8 cellular contexts compared by ENCODE assay signal in genomic region chr19:52170304-52170703, GRCh38. TPM values are rescaled to one million over a fixed set of nuclear protein-coding genes. Genes with fewer than 3 reads are reported as not detected.
A peak's percentile ranks its signal among the peaks of the same experiment; 100 is the strongest.
DNase-seq lines count a peak whose midpoint lies in the region; ATAC-seq and TF ChIP-seq lines count a peak whose summit lies in the region.

No MANE protein-coding gene starts in this region.

- peaks cover 0 to 41% (median 33%) of the 10 kb centered on the region in 9 donors for H3K36me3 ChIP-seq in heart left ventricle
- H3K36me3 ChIP-seq in mucosa of descending colon (ENCODE audit: low read depth) = no peaks in the 10 kb centered on the region
- peaks cover 0 to 4% of the 10 kb centered on the region in 2 donors for H3K36me3 ChIP-seq in aorta (ENCODE audit: control insufficient read depth in 1 of 2, insufficient read depth in 2 of 2, low read length in 1 of 2)
- peaks cover 7% of the 10 kb centered on the region for H3K36me3 ChIP-seq in WERI-Rb-1

- ATAC-seq in heart left ventricle = peak in 2 of 4 donors; percentile 34 to 45
- ATAC-seq in mucosa of descending colon = peak; percentile 18
- ATAC-seq in aorta (ENCODE audit: low FRiP score) = peak; percentile 51

- no peak for TF ChIP-seq POLR2A in heart left ventricle (IDR thresholded peaks at IDR 0.05)

- intact Hi-C loops in heart left ventricle (cut with DNase I) (loop anchor here in 4 of 10 donors (2.0 to 5.0 kb wide), 3 partner anchors 18 to 33 kb away; partner anchors contain the start of gene ZNF616 (in 3 of the 4)), cardiac septum (cut with DNase I) (loop anchor here (5.0 kb wide), 1 partner anchor 33 kb away; the partner anchor contains the start of gene ZNF616), mucosa of descending colon (cut with DNase I, micrococcal nuclease) (no loop called here), aorta (cut with DNase I) (loop anchor here in 1 of 2 donors (2.0 kb wide), 1 partner anchor 30 kb away; no protein-coding TSS in a partner anchor)

- no peak for TF ChIP-seq CTCF in heart left ventricle (IDR thresholded peaks at IDR 0.05)
- TF ChIP-seq CTCF in mucosa of descending colon (IDR thresholded peaks at IDR 0.05) = no peak
- TF ChIP-seq CTCF in WERI-Rb-1 (IDR thresholded peaks at IDR 0.05; ENCODE audit: low read depth, low read length) = no peak

- H3K4me1 ChIP-seq in heart left ventricle (peaks cover 0 to 19% (median 11%) of the 10 kb centered on the region in 12 donors), mucosa of descending colon (ENCODE audit: low read depth) (peaks cover 9% of the 10 kb centered on the region), aorta (ENCODE audit: control insufficient read depth in 1 of 2, insufficient read depth in 2 of 2, low read length in 2 of 2) (no peaks in the 10 kb centered on the region)

- H3K27me3 ChIP-seq in heart left ventricle (no peaks in the 10 kb centered on the region), aorta (ENCODE audit: control insufficient read depth in 1 of 2, insufficient read depth in 2 of 2, low read length in 1 of 2) (no peaks in the 10 kb centered on the region), WERI-Rb-1 (ENCODE audit: insufficient read depth, low read depth, severe bottlenecking) (no peaks in the 10 kb centered on the region)

- H3K9me3 ChIP-seq in heart left ventricle = no peaks in the 10 kb centered on the region
- H3K9me3 ChIP-seq in mucosa of descending colon = no peaks in the 10 kb centered on the region
- H3K9me3 ChIP-seq in aorta (ENCODE audit: control insufficient read depth, low read length) = no peaks in the 10 kb centered on the region
- peaks cover 12% of the 10 kb centered on the region for H3K9me3 ChIP-seq in WERI-Rb-1 (ENCODE audit: severe bottlenecking)

- H3K27ac ChIP-seq in heart left ventricle = peak overlapping the region in 10 of 12 donors; percentile 45 to 92 (median 84)
- peak overlapping the region in 1 of 2 donors; percentile 89 for H3K27ac ChIP-seq in aorta (ENCODE audit: low read depth in 1 of 2, low read length in 2 of 2)
- H3K27ac ChIP-seq in WERI-Rb-1 = no peak overlapping the region

- DNase-seq in heart left ventricle (no peak), cardiac septum (ENCODE audit: low spot score) (no peak), cerebellar cortex (ENCODE audit: low spot score) (peak; percentile 20), mucosa of descending colon (peak in 1 of 3 donors; percentile 10), aorta (no peak), COLO829 (ENCODE audit: low spot score) (no peak), activated gamma-delta T cell (lab: John Stamatoyannopoulos, UW) (no peak), WERI-Rb-1 (no peak)

- H3K4me3 ChIP-seq in heart left ventricle = peak overlapping the region in 11 of 12 donors; percentile 62 to 94 (median 83)
- no peak overlapping the region for H3K4me3 ChIP-seq in mucosa of descending colon
- H3K4me3 ChIP-seq in aorta (ENCODE audit: low read length in 2 of 2) = peak overlapping the region; percentile 91 to 99
- H3K4me3 ChIP-seq in WERI-Rb-1 (ENCODE audit: low read depth, low read length) = no peak overlapping the region; the same call in 1 of the 2 replicates

- WGBS in heart left ventricle, 4 donors = 4 to 10% (median 8%) methylated on average over 5 of the region's 5 CpGs
- WGBS in aorta, 2 donors = 0 to 2% methylated on average over 5 of the region's 5 CpGs

RNA-seq across cellular contexts. Expression of gene ZNF836, which starts 1.1 kb away (rescaled TPM):
- 10 to 100 TPM in 2 of 9 donors, 1 to 10 TPM in 7; 4.1 to 11.0 (median 7.3) TPM for total RNA-seq in heart left ventricle
- 1 to 10 TPM; 3.0 to 4.7 TPM for polyA plus RNA-seq in heart left ventricle
- total RNA-seq in cardiac septum = 5.9 TPM
- 10 to 100 TPM in 2 of 3 donors, 1 to 10 TPM in 1; 9.1 to 16.6 (median 11.1) TPM for total RNA-seq in mucosa of descending colon
- 10 to 100 TPM; 15.4 to 20.3 TPM for total RNA-seq in aorta
- 1 to 10 TPM; 1.5 to 4.6 TPM for polyA plus RNA-seq in aorta

RNA-seq across cellular contexts. Expression of gene PPP2R1A, which starts 19.5 kb away (rescaled TPM):
- total RNA-seq in heart left ventricle = 100 to 1,000 TPM; 345 to 447 (median 370) TPM
- polyA plus RNA-seq in heart left ventricle = 100 to 1,000 TPM; 258 to 294 TPM
- 466 TPM for total RNA-seq in cardiac septum
- total RNA-seq in mucosa of descending colon = 100 to 1,000 TPM; 212 to 274 (median 273) TPM
- 100 to 1,000 TPM; 174 to 178 TPM for total RNA-seq in aorta
- polyA plus RNA-seq in aorta = 10 to 100 TPM; 50.2 to 92.2 TPM

RNA-seq across cellular contexts. Expression of gene ZNF616, which starts 30.6 kb away (rescaled TPM):
- total RNA-seq in heart left ventricle (10 to 100 TPM in 1 of 9 donors, 1 to 10 TPM in 8; 1.8 to 10.0 (median 6.7) TPM), cardiac septum (4.3 TPM), mucosa of descending colon (10 to 100 TPM in 2 of 3 donors, 1 to 10 TPM in 1; 5.5 to 13.4 (median 11.1) TPM), aorta (10 to 100 TPM in 1 of 2 donors, 1 to 10 TPM in 1; 8.1 to 11.0 TPM)
- polyA plus RNA-seq in heart left ventricle (1 to 10 TPM; 1.7 to 3.4 TPM), aorta (1 to 10 TPM in 1 of 2 donors, under 1 TPM in 1; 0.88 to 2.1 TPM)

Comparison
In these comparisons a context has a peak if more than half of its experiments do, and no peak if none do; other contexts are left out.
1. H3K4me3 ChIP-seq: peak in heart left ventricle (11 of 12) and aorta (2 of 2); none in mucosa of descending colon (single experiment) and WERI-Rb-1 (single experiment).